Comparison of ENCODE assay signal across 15 cellular contexts in genomic region chr10:126969310-126969709, GRCh38.
DNase-seq lines count a peak whose midpoint lies in the region; ATAC-seq, FAIRE-seq and TF ChIP-seq lines count a peak whose summit lies in the region.
"Had no signal": no experiment of that assay in that cellular context is flagged by ENCODE, and none has a peak within 500 bp of the region (broad histone marks: within the 10 kb centered on the region; RNA-seq: fewer than 3 reads in every experiment).

No MANE protein-coding gene starts in this region.

- no peak overlapping the region for H3K9ac ChIP-seq in HepG2 (ENCODE audit: insufficient read depth, low read depth, low read length)

- no peak for ATAC-seq in HepG2
- no peak for ATAC-seq in GM18907 (IDR thresholded peaks at IDR 0.05; ENCODE audit: unreplicated experiment)
- no peak for ATAC-seq in GM21737 (IDR thresholded peaks at IDR 0.05; ENCODE audit: unreplicated experiment)
- no peak for ATAC-seq in HG02763 (IDR thresholded peaks at IDR 0.05; ENCODE audit: unreplicated experiment)
- ATAC-seq: naive thymus-derived CD4-positive, alpha-beta T cell had no signal

- H3K36me3 ChIP-seq in HepG2 (replicated peaks in 1 of 2; ENCODE audit: control insufficient read depth in 1 of 2, insufficient read depth in 2 of 2, low read length in 2 of 2): peaks cover under 1 to 9% of the 10 kb centered on the region in 2 experiments; a peak in 2 of 5 replicates

- BruUV-seq in HepG2 (replicated peaks; lab: Mats Ljungman, UMichigan): no TSS peak

- WGBS in HepG2 (ENCODE audit: low lambda C conversion rate): 86% methylated on average over 6 of the region's 8 CpGs

- POLR2A ChIA-PET in HepG2 (lab: Yijun Ruan, JAX): no interaction called here

- H4K20me1 ChIP-seq in HepG2 (ENCODE audit: insufficient read depth, low read length): 0 out of 2 replicates have a peak, but pooled peaks cover under 1% of the 10 kb centered on the region

- DNase-seq in Ammon's horn (ENCODE audit: low spot score): peak; percentile 57
- peak; percentile 9 for DNase-seq in HuH-7.5 (ENCODE audit: low spot score)
- peak; percentile 12 to 68 for DNase-seq in T47D (ENCODE audit: low read depth in 1 of 2, low spot score in 1 of 2)
- no peak for DNase-seq in HepG2 (ENCODE audit: low spot score)
- DNase-seq in activated CD8-positive, alpha-beta memory T cell treated with anti-CD3 and anti-CD28 coated beads, Interleukin-2, amount 50 U/mL, for 4 hours: no peak
- DNase-seq: activated naive CD4-positive, alpha-beta T cell treated with Interleukin-2 at 50 U/mL for 16 hours; DMS 273 treated with DMSO at 0.1 percent for 48 hours; naive thymus-derived CD4-positive, alpha-beta T cell; NCI-H2171 treated with DMSO at 0.1 percent for 48 hours; T-helper 9 cell had no signal

- peaks cover 3% of the 10 kb centered on the region for H3K79me2 ChIP-seq in HepG2 (ENCODE audit: insufficient read depth, low read length)

- H3K27me3 ChIP-seq in HepG2 (ENCODE audit: control insufficient read depth in 1 of 2, insufficient read depth in 2 of 2, low read length in 2 of 2): no peaks in the 10 kb centered on the region
- H3K27me3 ChIP-seq: esophagus muscularis mucosa had no signal

- no peak for TF ChIP-seq POLR2A in HepG2 (IDR thresholded peaks at IDR 0.05; ENCODE audit: insufficient read depth in 1 of 2, low read depth in 2 of 2, low read length in 2 of 2)

- intact Hi-C loops in HepG2 (cut with micrococcal nuclease; ENCODE audit: unreplicated experiment): no loop called here

- peak; percentile 34 for TF ChIP-seq CTCF in HepG2 (CRISPR knock-in tag; IDR thresholded peaks at IDR 0.05)

- no peaks in the 10 kb centered on the region for H3K9me3 ChIP-seq in HepG2 (ENCODE audit: low read length)
- H3K9me3 ChIP-seq: esophagus muscularis mucosa had no signal

- TF ChIP-seq EP300 in HepG2 (IDR thresholded peaks at IDR 0.05; ENCODE audit: low read depth in 2 of 2, low read length in 2 of 2): no peak
- no peak for TF ChIP-seq EP300 in HepG2 (CRISPR knock-in tag; IDR thresholded peaks at IDR 0.05; ENCODE audit: borderline replicate concordance)

- TF ChIP-seq RAD21 in HepG2 (CRISPR knock-in tag; IDR thresholded peaks at IDR 0.05): no peak

- no peak overlapping the region for H3K4me2 ChIP-seq in HepG2 (ENCODE audit: low read depth, low read length)

- peaks cover 24% of the 10 kb centered on the region for H3K4me1 ChIP-seq in HepG2 (ENCODE audit: insufficient read depth, low read length)

- H2AFZ ChIP-seq in HepG2 (ENCODE audit: low read length): no peak overlapping the region

- no peak for FAIRE-seq in HepG2 (lab: Jason Lieb, UNC)
- FAIRE-seq: GM19239 had no signal

- H3K27ac ChIP-seq in HepG2 (ENCODE audit: extremely low read length, insufficient read depth, low read length): no peak overlapping the region
- H3K27ac ChIP-seq: esophagus muscularis mucosa had no signal

- in situ Hi-C loops in T47D (cut with HindIII; ENCODE audit: low pct_unique_long_range_greater_than_20kb, low sequenced_read_pairs): no loop called here
- in situ Hi-C loops in HepG2 (cut with HindIII; ENCODE audit: extremely low pct_ligation_motif_present, low pct_unique_long_range_greater_than_20kb): no loop called here

- CTCF ChIA-PET in HepG2 (lab: Yijun Ruan, JAX; ENCODE audit: low intra/inter-chr PET ratio, low total read pairs): no interaction called here

- no peak overlapping the region for H3K4me3 ChIP-seq in HepG2 (replicated peaks in 1 of 3; ENCODE audit: insufficient read depth in 1 of 3, low read depth in 2 of 3, low read length in 3 of 3)
- H3K4me3 ChIP-seq: esophagus muscularis mucosa had no signal

TF ChIP-seq in HepG2, 621 proteins besides CTCF, POLR2A, EP300 and RAD21:
- TF ChIP-seq RFXAP (CRISPR knock-in tag; IDR thresholded peaks at IDR 0.05; ENCODE audit: borderline replicate concordance) (no peak), STAG1 (CRISPR knock-in tag; IDR thresholded peaks at IDR 0.05) (peak; percentile 52; the same call in 1 of the 2 replicates), ZNF18 (CRISPR knock-in tag; IDR thresholded peaks at IDR 0.05; ENCODE audit: insufficient replicate concordance) (no peak), FOSL1 (CRISPR knock-in tag; IDR thresholded peaks at IDR 0.05; ENCODE audit: borderline replicate concordance) (no peak), NR2C2 (CRISPR knock-in tag; IDR thresholded peaks at IDR 0.05; ENCODE audit: borderline replicate concordance) (no peak)
- TF ChIP-seq, protein P1, sequence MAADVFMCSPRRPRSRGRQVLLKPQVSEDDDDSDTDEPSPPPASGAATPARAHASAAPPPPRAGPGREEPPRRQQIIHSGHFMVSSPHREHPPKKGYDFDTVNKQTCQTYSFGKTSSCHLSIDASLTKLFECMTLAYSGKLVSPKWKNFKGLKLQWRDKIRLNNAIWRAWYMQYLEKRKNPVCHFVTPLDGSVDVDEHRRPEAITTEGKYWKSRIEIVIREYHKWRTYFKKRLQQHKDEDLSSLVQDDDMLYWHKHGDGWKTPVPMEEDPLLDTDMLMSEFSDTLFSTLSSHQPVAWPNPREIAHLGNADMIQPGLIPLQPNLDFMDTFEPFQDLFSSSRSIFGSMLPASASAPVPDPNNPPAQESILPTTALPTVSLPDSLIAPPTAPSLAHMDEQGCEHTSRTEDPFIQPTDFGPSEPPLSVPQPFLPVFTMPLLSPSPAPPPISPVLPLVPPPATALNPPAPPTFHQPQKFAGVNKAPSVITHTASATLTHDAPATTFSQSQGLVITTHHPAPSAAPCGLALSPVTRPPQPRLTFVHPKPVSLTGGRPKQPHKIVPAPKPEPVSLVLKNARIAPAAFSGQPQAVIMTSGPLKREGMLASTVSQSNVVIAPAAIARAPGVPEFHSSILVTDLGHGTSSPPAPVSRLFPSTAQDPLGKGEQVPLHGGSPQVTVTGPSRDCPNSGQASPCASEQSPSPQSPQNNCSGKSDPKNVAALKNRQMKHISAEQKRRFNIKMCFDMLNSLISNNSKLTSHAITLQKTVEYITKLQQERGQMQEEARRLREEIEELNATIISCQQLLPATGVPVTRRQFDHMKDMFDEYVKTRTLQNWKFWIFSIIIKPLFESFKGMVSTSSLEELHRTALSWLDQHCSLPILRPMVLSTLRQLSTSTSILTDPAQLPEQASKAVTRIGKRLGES (CRISPR knock-in tag; IDR thresholded peaks at IDR 0.05; ENCODE audit: borderline replicate concordance): no peak

Comparison
In these comparisons a context has a peak if more than half of its experiments do, and no peak if none do; other contexts are left out.
1. DNase-seq: peak in Ammon's horn (single experiment), HuH-7.5 (single experiment) and T47D (2 of 2); none in HepG2 (single experiment) and activated CD8-positive, alpha-beta memory T cell treated with anti-CD3 and anti-CD28 coated beads, Interleukin-2, amount 50 U/mL, for 4 hours (single experiment).